ENCODE assay signal across 8 cellular contexts in the genomic region with DNA sequence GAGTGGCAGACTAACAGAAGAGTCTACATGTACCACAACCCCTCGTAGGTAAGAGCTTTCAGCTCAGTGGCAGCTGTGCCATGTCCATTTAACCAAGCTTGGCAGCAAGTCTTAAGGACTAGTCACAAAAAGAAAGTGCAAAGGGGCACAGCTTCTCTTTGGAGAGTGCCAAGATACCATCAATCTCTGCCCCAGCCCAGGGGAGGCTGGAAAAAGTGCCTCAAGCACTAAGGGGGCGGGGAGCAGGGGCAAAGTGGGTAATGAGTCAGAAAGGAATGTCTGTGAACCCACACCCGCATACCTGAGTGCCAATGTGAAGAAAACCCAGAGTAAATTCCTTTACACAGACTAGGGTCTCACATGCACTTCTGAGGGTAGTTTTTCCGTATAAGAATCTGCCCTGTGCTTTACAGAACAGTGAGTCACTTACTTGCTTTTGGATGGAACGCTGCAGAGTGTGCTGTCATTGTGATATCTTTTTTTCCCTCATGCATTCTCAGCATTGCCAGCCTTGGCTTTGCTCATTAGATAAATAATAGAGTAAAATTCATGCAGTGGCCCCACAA.
DNase-seq lines count a peak whose midpoint lies in the region; ATAC-seq and TF ChIP-seq lines count a peak whose summit lies in the region.

No MANE protein-coding gene starts in this region.

- CTCF ChIA-PET in CD4-positive, alpha-beta T cell (lab: Charles Lee): no interaction called here

- no peak overlapping the region for H3K27ac ChIP-seq in CD4-positive, alpha-beta T cell (ENCODE audit: low read depth, low read length)
- H3K27ac ChIP-seq in SK-N-MC: peak overlapping the region; percentile 75; the same call in 1 of the 2 replicates

- H3K4me3 ChIP-seq in SK-N-MC: no peak overlapping the region
- H3K4me3 ChIP-seq in choroid plexus epithelial cell (ENCODE audit: low read depth, low read length): no peak overlapping the region

- no peaks in the 10 kb centered on the region for H3K9me3 Mint-ChIP-seq in CD4-positive, alpha-beta T cell

- peak; percentile 14 for ATAC-seq in CD4-positive, alpha-beta T cell (ENCODE audit: poor library complexity)
- no peak for ATAC-seq in HG02938 (IDR thresholded peaks at IDR 0.05; ENCODE audit: unreplicated experiment)

- POLR2A ChIA-PET in CD4-positive, alpha-beta T cell (lab: Charles Lee): no interaction called here

- no peak overlapping the region for H3K9ac ChIP-seq in SK-N-MC (ENCODE audit: insufficient read length)

- intact Hi-C loops in CD4-positive, alpha-beta T cell (cut with DNase I, micrococcal nuclease): no loop called here

- no peaks in the 10 kb centered on the region for H3K36me3 ChIP-seq in SK-N-MC (ENCODE audit: insufficient read depth, low read length)

- DNase-seq in CD4-positive, alpha-beta T cell: peak in 4 of 10 experiments; percentile 1 to 34 (median 10)
- DNase-seq in SK-N-MC (ENCODE audit: low read depth, low spot score) (no peak), choroid plexus epithelial cell (ENCODE audit: low read depth) (peak; percentile 45), renal cortical epithelial cell (ENCODE audit: low read depth) (peak; percentile 97), SHP77 treated with DMSO at 0.1 percent for 48 hours (lab: John Stamatoyannopoulos, UW) (no peak), NCI-H524 treated with DMSO at 0.1 percent for 48 hours (lab: John Stamatoyannopoulos, UW) (no peak)
- DNase-seq in central memory CD4-positive, alpha-beta T cell: no peak

- no peak for TF ChIP-seq CTCF in CD4-positive, alpha-beta T cell (IDR thresholded peaks at IDR 0.05)
- no peak for TF ChIP-seq CTCF in choroid plexus epithelial cell (conservative IDR thresholded peaks at IDR 0.05; ENCODE audit: low read depth, low read length)

- no peaks in the 10 kb centered on the region for H3K9me3 ChIP-seq in CD4-positive, alpha-beta T cell (ENCODE audit: control insufficient read depth, low read length)
- H3K9me3 ChIP-seq in SK-N-MC (ENCODE audit: low read depth, low read length): no peaks in the 10 kb centered on the region

- H3K4me1 Mint-ChIP-seq in CD4-positive, alpha-beta T cell (ENCODE audit: low read depth): peaks cover 50% of the 10 kb centered on the region

- peak overlapping the region; percentile 12 for H3K27ac Mint-ChIP-seq in CD4-positive, alpha-beta T cell

- no peaks in the 10 kb centered on the region for H3K27me3 Mint-ChIP-seq in CD4-positive, alpha-beta T cell

- H3K4me3 Mint-ChIP-seq in CD4-positive, alpha-beta T cell: no peak overlapping the region

- H3K27me3 ChIP-seq in CD4-positive, alpha-beta T cell (ENCODE audit: control insufficient read depth, insufficient read depth, low read length): no peaks in the 10 kb centered on the region

- H3K36me3 Mint-ChIP-seq in CD4-positive, alpha-beta T cell (ENCODE audit: low read depth): no peaks in the 10 kb centered on the region

Comparison
In these comparisons a context has a peak if more than half of its experiments do, and no peak if none do; other contexts are left out.
1. DNase-seq: peak in choroid plexus epithelial cell (single experiment) and renal cortical epithelial cell (single experiment); none in SK-N-MC (single experiment), SHP77 treated with DMSO at 0.1 percent for 48 hours (single experiment), central memory CD4-positive, alpha-beta T cell (single experiment) and NCI-H524 treated with DMSO at 0.1 percent for 48 hours (single experiment).